Comparison of ENCODE assay signal across 3 cellular contexts in the genomic region with DNA sequence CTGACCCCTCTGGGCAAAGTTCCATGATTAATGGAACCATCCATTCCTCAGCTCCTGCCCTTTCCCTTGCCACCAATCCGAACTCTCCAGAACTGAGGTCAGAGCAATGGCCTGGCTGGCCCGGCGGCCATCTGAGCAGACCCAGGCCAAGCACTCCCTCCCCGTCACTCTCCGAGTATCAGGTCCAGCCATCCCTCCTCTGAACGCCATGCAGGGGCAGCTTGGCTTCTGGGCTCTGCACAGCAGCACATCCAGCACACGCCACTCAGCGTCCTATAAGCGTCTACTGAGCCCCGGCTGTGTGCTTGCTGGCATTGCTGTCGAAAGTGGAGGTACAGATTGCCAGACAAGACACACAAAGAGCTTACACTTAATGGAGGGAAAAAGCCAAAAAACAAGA.
TF ChIP-seq lines count a peak whose summit lies in the region.

No MANE protein-coding gene starts in this region.

TF ChIP-seq in GM23338, 12 proteins besides CTCF, POLR2A, EP300 and RAD21 (continues in another document):
- TF ChIP-seq, protein P1, sequence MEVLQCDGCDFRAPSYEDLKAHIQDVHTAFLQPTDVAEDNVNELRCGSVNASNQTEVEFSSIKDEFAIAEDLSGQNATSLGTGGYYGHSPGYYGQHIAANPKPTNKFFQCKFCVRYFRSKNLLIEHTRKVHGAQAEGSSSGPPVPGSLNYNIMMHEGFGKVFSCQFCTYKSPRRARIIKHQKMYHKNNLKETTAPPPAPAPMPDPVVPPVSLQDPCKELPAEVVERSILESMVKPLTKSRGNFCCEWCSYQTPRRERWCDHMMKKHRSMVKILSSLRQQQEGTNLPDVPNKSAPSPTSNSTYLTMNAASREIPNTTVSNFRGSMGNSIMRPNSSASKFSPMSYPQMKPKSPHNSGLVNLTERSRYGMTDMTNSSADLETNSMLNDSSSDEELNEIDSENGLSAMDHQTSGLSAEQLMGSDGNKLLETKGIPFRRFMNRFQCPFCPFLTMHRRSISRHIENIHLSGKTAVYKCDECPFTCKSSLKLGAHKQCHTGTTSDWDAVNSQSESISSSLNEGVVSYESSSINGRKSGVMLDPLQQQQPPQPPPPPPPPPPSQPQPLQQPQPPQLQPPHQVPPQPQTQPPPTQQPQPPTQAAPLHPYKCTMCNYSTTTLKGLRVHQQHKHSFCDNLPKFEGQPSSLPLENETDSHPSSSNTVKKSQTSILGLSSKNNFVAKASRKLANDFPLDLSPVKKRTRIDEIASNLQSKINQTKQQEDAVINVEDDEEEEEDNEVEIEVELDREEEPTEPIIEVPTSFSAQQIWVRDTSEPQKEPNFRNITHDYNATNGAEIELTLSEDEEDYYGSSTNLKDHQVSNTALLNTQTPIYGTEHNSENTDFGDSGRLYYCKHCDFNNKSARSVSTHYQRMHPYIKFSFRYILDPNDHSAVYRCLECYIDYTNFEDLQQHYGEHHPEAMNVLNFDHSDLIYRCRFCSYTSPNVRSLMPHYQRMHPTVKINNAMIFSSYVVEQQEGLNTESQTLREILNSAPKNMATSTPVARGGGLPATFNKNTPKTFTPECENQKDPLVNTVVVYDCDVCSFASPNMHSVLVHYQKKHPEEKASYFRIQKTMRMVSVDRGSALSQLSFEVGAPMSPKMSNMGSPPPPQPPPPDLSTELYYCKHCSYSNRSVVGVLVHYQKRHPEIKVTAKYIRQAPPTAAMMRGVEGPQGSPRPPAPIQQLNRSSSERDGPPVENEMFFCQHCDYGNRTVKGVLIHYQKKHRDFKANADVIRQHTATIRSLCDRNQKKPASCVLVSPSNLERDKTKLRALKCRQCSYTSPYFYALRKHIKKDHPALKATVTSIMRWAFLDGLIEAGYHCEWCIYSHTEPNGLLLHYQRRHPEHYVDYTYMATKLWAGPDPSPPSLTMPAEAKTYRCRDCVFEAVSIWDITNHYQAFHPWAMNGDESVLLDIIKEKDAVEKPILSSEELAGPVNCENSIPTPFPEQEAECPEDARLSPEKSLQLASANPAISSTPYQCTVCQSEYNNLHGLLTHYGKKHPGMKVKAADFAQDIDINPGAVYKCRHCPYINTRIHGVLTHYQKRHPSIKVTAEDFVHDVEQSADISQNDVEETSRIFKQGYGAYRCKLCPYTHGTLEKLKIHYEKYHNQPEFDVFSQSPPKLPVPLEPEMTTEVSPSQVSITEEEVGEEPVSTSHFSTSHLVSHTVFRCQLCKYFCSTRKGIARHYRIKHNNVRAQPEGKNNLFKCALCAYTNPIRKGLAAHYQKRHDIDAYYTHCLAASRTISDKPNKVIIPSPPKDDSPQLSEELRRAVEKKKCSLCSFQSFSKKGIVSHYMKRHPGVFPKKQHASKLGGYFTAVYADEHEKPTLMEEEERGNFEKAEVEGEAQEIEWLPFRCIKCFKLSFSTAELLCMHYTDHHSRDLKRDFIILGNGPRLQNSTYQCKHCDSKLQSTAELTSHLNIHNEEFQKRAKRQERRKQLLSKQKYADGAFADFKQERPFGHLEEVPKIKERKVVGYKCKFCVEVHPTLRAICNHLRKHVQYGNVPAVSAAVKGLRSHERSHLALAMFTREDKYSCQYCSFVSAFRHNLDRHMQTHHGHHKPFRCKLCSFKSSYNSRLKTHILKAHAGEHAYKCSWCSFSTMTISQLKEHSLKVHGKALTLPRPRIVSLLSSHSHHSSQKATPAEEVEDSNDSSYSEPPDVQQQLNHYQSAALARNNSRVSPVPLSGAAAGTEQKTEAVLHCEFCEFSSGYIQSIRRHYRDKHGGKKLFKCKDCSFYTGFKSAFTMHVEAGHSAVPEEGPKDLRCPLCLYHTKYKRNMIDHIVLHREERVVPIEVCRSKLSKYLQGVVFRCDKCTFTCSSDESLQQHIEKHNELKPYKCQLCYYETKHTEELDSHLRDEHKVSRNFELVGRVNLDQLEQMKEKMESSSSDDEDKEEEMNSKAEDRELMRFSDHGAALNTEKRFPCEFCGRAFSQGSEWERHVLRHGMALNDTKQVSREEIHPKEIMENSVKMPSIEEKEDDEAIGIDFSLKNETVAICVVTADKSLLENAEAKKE (CRISPR knock-in tag; IDR thresholded peaks at IDR 0.05) = no peak
- TF ChIP-seq POLR2AphosphoS5 (IDR thresholded peaks at IDR 0.05; ENCODE audit: low read depth) (no peak), JUNB (IDR thresholded peaks at IDR 0.05; ENCODE audit: unreplicated experiment) (no peak), EZH2phosphoT487 (IDR thresholded peaks at IDR 0.05; ENCODE audit: unreplicated experiment) (no peak), EZH2 (IDR thresholded peaks at IDR 0.05; ENCODE audit: low read depth, unreplicated experiment) (no peak), NANOG (IDR thresholded peaks at IDR 0.05; ENCODE audit: borderline replicate concordance) (no peak)

TF ChIP-seq in PFSK-1, 5 proteins besides CTCF, POLR2A, EP300 and RAD21 (continued from another document):
- TF ChIP-seq, protein P2, sequence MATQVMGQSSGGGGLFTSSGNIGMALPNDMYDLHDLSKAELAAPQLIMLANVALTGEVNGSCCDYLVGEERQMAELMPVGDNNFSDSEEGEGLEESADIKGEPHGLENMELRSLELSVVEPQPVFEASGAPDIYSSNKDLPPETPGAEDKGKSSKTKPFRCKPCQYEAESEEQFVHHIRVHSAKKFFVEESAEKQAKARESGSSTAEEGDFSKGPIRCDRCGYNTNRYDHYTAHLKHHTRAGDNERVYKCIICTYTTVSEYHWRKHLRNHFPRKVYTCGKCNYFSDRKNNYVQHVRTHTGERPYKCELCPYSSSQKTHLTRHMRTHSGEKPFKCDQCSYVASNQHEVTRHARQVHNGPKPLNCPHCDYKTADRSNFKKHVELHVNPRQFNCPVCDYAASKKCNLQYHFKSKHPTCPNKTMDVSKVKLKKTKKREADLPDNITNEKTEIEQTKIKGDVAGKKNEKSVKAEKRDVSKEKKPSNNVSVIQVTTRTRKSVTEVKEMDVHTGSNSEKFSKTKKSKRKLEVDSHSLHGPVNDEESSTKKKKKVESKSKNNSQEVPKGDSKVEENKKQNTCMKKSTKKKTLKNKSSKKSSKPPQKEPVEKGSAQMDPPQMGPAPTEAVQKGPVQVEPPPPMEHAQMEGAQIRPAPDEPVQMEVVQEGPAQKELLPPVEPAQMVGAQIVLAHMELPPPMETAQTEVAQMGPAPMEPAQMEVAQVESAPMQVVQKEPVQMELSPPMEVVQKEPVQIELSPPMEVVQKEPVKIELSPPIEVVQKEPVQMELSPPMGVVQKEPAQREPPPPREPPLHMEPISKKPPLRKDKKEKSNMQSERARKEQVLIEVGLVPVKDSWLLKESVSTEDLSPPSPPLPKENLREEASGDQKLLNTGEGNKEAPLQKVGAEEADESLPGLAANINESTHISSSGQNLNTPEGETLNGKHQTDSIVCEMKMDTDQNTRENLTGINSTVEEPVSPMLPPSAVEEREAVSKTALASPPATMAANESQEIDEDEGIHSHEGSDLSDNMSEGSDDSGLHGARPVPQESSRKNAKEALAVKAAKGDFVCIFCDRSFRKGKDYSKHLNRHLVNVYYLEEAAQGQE (IDR thresholded peaks at IDR 0.05; ENCODE audit: insufficient read depth in 1 of 2, low read depth in 2 of 2, low read length in 2 of 2) = no peak

TF ChIP-seq in liver, 16 proteins besides CTCF, POLR2A, EP300 and RAD21 (continued from another document):
- no peak for TF ChIP-seq HNF4G (IDR thresholded peaks at IDR 0.05)
